1 cellular context compared by ENCODE assay signal in genomic region chr22:35782504-35782903, GRCh38.
TF ChIP-seq lines count a peak whose summit lies in the region.

No MANE protein-coding gene starts in this region.

TF ChIP-seq in A549, 52 proteins besides CTCF, POLR2A, EP300 and RAD21 (continued from another document):
- TF ChIP-seq, protein P1, sequence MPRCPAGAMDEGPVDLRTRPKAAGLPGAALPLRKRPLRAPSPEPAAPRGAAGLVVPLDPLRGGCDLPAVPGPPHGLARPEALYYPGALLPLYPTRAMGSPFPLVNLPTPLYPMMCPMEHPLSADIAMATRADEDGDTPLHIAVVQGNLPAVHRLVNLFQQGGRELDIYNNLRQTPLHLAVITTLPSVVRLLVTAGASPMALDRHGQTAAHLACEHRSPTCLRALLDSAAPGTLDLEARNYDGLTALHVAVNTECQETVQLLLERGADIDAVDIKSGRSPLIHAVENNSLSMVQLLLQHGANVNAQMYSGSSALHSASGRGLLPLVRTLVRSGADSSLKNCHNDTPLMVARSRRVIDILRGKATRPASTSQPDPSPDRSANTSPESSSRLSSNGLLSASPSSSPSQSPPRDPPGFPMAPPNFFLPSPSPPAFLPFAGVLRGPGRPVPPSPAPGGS (IDR thresholded peaks at IDR 0.05): no peak
- TF ChIP-seq JUN (IDR thresholded peaks at IDR 0.05): no peak
- no peak for TF ChIP-seq FOSL2 (IDR thresholded peaks at IDR 0.05)
- no peak for TF ChIP-seq FOSL2 (CRISPR knock-in tag; IDR thresholded peaks at IDR 0.05)
- TF ChIP-seq RARB (CRISPR knock-in tag; IDR thresholded peaks at IDR 0.05): no peak
- TF ChIP-seq RFX5 (IDR thresholded peaks at IDR 0.05): no peak
TF ChIP-seq in A549: peak in this region for 0.
